ENCODE assay signal across 8 cellular contexts in the genomic region with DNA sequence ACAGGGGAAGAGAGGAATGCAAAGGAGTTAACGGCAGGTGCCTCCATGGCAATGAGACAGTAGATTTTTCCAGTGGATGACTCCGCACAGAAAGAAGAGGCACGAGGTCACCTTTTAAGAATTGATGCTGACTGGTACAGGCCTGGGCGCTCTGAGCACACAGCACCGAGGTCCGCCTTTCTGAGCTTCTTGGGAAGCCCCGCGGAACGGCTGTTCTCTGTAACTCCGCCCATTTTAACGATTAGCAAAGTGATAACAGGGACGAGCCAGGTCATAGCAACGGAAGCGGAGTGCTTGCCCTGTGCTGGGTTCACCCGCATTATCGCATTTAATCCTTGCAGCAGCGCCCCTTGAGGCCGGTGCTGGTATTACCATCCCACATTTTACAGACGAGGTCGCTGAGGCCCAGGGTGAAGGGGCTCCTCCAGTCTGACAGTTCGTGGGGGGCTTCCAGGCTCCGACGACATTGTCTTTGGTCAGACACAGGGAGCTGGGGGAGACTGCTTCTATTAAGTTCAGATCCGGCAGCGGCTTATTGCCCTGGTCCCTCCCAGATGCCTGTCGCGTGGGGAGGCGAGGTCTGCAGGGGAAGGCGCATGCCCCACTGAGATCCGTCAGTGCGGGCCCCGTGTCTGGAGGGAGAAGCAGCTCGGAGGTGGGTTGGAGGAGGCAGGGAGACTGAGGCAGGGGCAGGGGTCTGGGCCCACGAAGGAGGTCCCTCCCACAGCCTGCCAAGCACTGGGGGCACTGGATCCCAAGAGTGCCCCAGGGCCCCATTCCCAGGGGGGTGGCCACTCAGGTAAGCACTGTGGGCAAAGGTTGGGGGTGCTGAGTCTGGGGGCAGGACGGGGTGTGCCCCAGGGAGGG. TPM values are rescaled to one million over a fixed set of nuclear protein-coding genes. Genes with fewer than 3 reads are reported as not detected.
DNase-seq lines count a peak whose midpoint lies in the region; ATAC-seq and TF ChIP-seq lines count a peak whose summit lies in the region.

No MANE protein-coding gene starts in this region.

- H3K27ac ChIP-seq in CD4-positive, alpha-beta T cell (ENCODE audit: low read depth, low read length) = no peak overlapping the region

- peaks cover 27% of the 10 kb centered on the region for H3K4me1 Mint-ChIP-seq in CD4-positive, alpha-beta T cell (ENCODE audit: low read depth)
- H3K4me1 Mint-ChIP-seq in memory B cell = peaks cover 19% of the 10 kb centered on the region

- peak; percentile 64 to 87 (median 78) for DNase-seq in CD4-positive, alpha-beta T cell
- DNase-seq in H7 (peak; percentile 88), NCI-H510A treated with DMSO at 0.1 percent for 48 hours (lab: John Stamatoyannopoulos, UW) (peak; percentile 81), ecto neural progenitor cell (ENCODE audit: low spot score) (peak; percentile 89), memory B cell (ENCODE audit: low spot score in 2 of 2) (peak; percentile 77 to 87), cortex of kidney (lab: John Stamatoyannopoulos, UW) (no peak)
- peak; percentile 75 to 80 for DNase-seq in activated CD4-positive, alpha-beta T cell treated with anti-CD3 and anti-CD28 coated beads, Interleukin-2, amount 50 U/mL, for 24 hours (ENCODE audit: low read depth in 1 of 2, low spot score in 1 of 2)
- DNase-seq in stimulated activated CD8-positive, alpha-beta memory T cell treated with anti-CD3 and anti-CD28 coated beads, Interleukin-12 subunit alpha, Interleukin-12 subunit beta, amount 100 ng/mL, for 24 hours (ENCODE audit: extremely low read depth) = peak; percentile 47

- no peaks in the 10 kb centered on the region for H3K9me3 Mint-ChIP-seq in CD4-positive, alpha-beta T cell
- no peaks in the 10 kb centered on the region for H3K9me3 Mint-ChIP-seq in memory B cell

- peak; percentile 98 for TF ChIP-seq CTCF in CD4-positive, alpha-beta T cell (IDR thresholded peaks at IDR 0.05)

- POLR2A ChIA-PET in CD4-positive, alpha-beta T cell (lab: Charles Lee) = no interaction called here

- H3K36me3 Mint-ChIP-seq in CD4-positive, alpha-beta T cell (ENCODE audit: low read depth) = no peaks in the 10 kb centered on the region
- H3K36me3 Mint-ChIP-seq in memory B cell = no peaks in the 10 kb centered on the region

- H3K36me3 ChIP-seq in H7 (replicated peaks; ENCODE audit: control insufficient read depth, insufficient read depth, low read length) = no peaks in the 10 kb centered on the region

- H3K27ac Mint-ChIP-seq in CD4-positive, alpha-beta T cell = no peak overlapping the region
- no peak overlapping the region for H3K27ac Mint-ChIP-seq in memory B cell

- H3K27me3 ChIP-seq in CD4-positive, alpha-beta T cell (ENCODE audit: control insufficient read depth, insufficient read depth, low read length) = no peaks in the 10 kb centered on the region
- no peaks in the 10 kb centered on the region for H3K27me3 ChIP-seq in H7 (ENCODE audit: control insufficient read depth, insufficient read depth, low read length)

- H3K27me3 Mint-ChIP-seq in CD4-positive, alpha-beta T cell = no peaks in the 10 kb centered on the region
- H3K27me3 Mint-ChIP-seq in memory B cell = no peaks in the 10 kb centered on the region

- no peak overlapping the region for H3K4me3 ChIP-seq in H7 (ENCODE audit: insufficient read depth, low read depth, low read length)

- peak overlapping the region; percentile 57 for H3K4me3 Mint-ChIP-seq in CD4-positive, alpha-beta T cell
- peak overlapping the region; percentile 74 for H3K4me3 Mint-ChIP-seq in memory B cell

- peak; percentile 85 for ATAC-seq in CD4-positive, alpha-beta T cell (ENCODE audit: poor library complexity)
- peak; percentile 52 for ATAC-seq in memory B cell (ENCODE audit: low read depth)

- intact Hi-C loops in CD4-positive, alpha-beta T cell (cut with DNase I, micrococcal nuclease) = no loop called here

- CTCF ChIA-PET in CD4-positive, alpha-beta T cell (lab: Charles Lee) = no interaction called here

- H3K9me3 ChIP-seq in CD4-positive, alpha-beta T cell (ENCODE audit: control insufficient read depth, low read length) = no peaks in the 10 kb centered on the region

RNA-seq across cellular contexts. Expression of a gene that starts 22.3 kb away (rescaled TPM):
- not detected for total RNA-seq in CD4-positive, alpha-beta T cell
- total RNA-seq in H7 (2014; rRNA removed; shearing (Covaris generic)) = 2.3 and 5.2 TPM in 2 replicates
